8 cellular contexts compared by ENCODE assay signal in genomic region chr3:44114142-44114541, GRCh38.
A peak's percentile ranks its signal among the peaks of the same experiment; 100 is the strongest.
DNase-seq lines count a peak whose midpoint lies in the region; ATAC-seq and TF ChIP-seq lines count a peak whose summit lies in the region.

No MANE protein-coding gene starts in this region.

- intact Hi-C loops in breast epithelium (cut with DNase I; ENCODE audit: low total_unique reads) (no loop called here), dorsolateral prefrontal cortex (cut with DNase I) (no loop called here)

- no peak overlapping the region for H3K9ac ChIP-seq in parathyroid adenoma

- H3K4me1 ChIP-seq in breast epithelium (no peaks in the 10 kb centered on the region), parathyroid adenoma (no peaks in the 10 kb centered on the region)

- in situ Hi-C loops in T47D (cut with HindIII; ENCODE audit: low pct_unique_long_range_greater_than_20kb, low sequenced_read_pairs), result no loop called here

- DNase-seq in T47D (ENCODE audit: low read depth in 1 of 2, low spot score in 1 of 2) (peak; percentile 25 to 55), breast epithelium (ENCODE audit: low spot score in 2 of 2) (no peak), RPMI7951 (ENCODE audit: low read depth) (peak; percentile 10), dorsolateral prefrontal cortex (peak in 4 of 10 donors; percentile 37 to 58 (median 54)), NCI-H2107 (lab: John Stamatoyannopoulos, UW) (no peak)

- TF ChIP-seq CTCF in breast epithelium (IDR thresholded peaks at IDR 0.05) (peak in 1 of 3 donors; percentile 8), dorsolateral prefrontal cortex (IDR thresholded peaks at IDR 0.05 in 54 of 56, conservative IDR thresholded peaks at IDR 0.05 in 2 of 56; ENCODE audit: low read depth in 1 of 56, partially characterized antibody in 56 of 56) (peak in 47 of 56 donors; percentile 8 to 64 (median 43)), parathyroid adenoma (IDR thresholded peaks at IDR 0.05) (peak; percentile 62)

- no peak for TF ChIP-seq POLR2A in breast epithelium (IDR thresholded peaks at IDR 0.05)

- H3K27me3 ChIP-seq in breast epithelium, result no peaks in the 10 kb centered on the region
- H3K27me3 ChIP-seq in dorsolateral prefrontal cortex, result no peaks in the 10 kb centered on the region
- no peaks in the 10 kb centered on the region for H3K27me3 ChIP-seq in parathyroid adenoma (ENCODE audit: control insufficient read depth, insufficient read depth, low read length)

- H3K9me3 ChIP-seq in breast epithelium (no peaks in the 10 kb centered on the region), parathyroid adenoma (ENCODE audit: control insufficient read depth, low read length) (no peaks in the 10 kb centered on the region)

- no peaks in the 10 kb centered on the region for H3K79me2 ChIP-seq in parathyroid adenoma

- H3K4me3 ChIP-seq in breast epithelium (no peak overlapping the region), dorsolateral prefrontal cortex (no peak overlapping the region), parathyroid adenoma (ENCODE audit: low read depth, low read length) (no peak overlapping the region)

- ATAC-seq in HG03108 (IDR thresholded peaks at IDR 0.05; ENCODE audit: unreplicated experiment) (no peak), HG03280 (IDR thresholded peaks at IDR 0.05; ENCODE audit: unreplicated experiment) (no peak)

- no peak overlapping the region for H3K4me2 ChIP-seq in parathyroid adenoma (ENCODE audit: low read length)

- peak overlapping the region; percentile 38 for H2AFZ ChIP-seq in parathyroid adenoma

- no peak overlapping the region for H3K27ac ChIP-seq in breast epithelium
- no peak overlapping the region for H3K27ac ChIP-seq in dorsolateral prefrontal cortex
- H3K27ac ChIP-seq in parathyroid adenoma, result no peak overlapping the region

- H3K36me3 ChIP-seq in breast epithelium (no peaks in the 10 kb centered on the region), parathyroid adenoma (ENCODE audit: control insufficient read depth, insufficient read depth, low read length) (no peaks in the 10 kb centered on the region)

Comparison
In these comparisons a context has a peak if more than half of its experiments do, and no peak if none do; other contexts are left out.
1. DNase-seq: peak in T47D (2 of 2) and RPMI7951 (single experiment); none in breast epithelium (0 of 2) and NCI-H2107 (single experiment).